Comparison of ENCODE assay signal across 9 cellular contexts in the genomic region with DNA sequence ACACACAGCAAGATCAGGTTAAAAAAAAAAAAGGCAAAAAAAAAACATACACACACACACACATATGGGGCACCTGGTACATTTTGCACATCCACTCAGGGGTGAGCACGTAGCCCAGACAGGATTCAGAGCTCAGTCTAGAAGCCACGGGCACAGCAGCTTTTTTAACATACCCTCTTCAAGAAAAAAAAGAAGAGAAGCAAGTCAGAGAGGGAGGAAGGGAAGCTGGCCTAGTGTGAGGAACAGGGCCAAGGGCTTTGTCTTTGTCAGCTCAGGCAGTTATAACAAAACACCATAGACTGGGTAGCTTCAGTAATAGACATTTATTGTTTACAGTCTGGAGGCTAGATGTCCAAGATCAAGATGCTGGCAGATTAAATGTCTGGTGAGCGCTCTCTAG. TPM values are rescaled to one million over a fixed set of nuclear protein-coding genes. Genes with fewer than 3 reads are reported as not detected.
DNase-seq lines count a peak whose midpoint lies in the region; ATAC-seq and TF ChIP-seq lines count a peak whose summit lies in the region.
"Had no signal": no experiment of that assay in that cellular context is flagged by ENCODE, and none has a peak within 500 bp of the region (broad histone marks: within the 10 kb centered on the region; RNA-seq: fewer than 3 reads in every experiment).

No MANE protein-coding gene starts in this region.

- H3K36me3 ChIP-seq in esophagus (ENCODE audit: control insufficient read depth in 2 of 2, insufficient read depth in 2 of 2, low read length in 1 of 2): peaks cover 2 to 6% of the 10 kb centered on the region in 2 donors

- H3K27ac Mint-ChIP-seq in T-helper 17 cell: peak overlapping the region; percentile 89
- peak overlapping the region; percentile 83 for H3K27ac Mint-ChIP-seq in stimulated activated naive B cell treated with anti-CD40 and anti-IgM and Interleukin-4, amounts not matched to agents 10 μg/mL and 1 μg/mL and 100 μg/mL, for 72 hours

- H3K4me1 ChIP-seq in esophagus (ENCODE audit: control insufficient read depth in 2 of 2, insufficient read depth in 2 of 2, low read length in 1 of 2): peaks cover 0 to 15% of the 10 kb centered on the region in 2 donors

- H3K4me1 Mint-ChIP-seq in T-helper 17 cell: peaks cover 45% of the 10 kb centered on the region
- peaks cover 20 to 43% of the 10 kb centered on the region in 2 donors for H3K4me1 Mint-ChIP-seq in stimulated activated naive B cell treated with anti-CD40 and anti-IgM and Interleukin-4, amounts not matched to agents 10 μg/mL and 1 μg/mL and 100 μg/mL, for 72 hours

- H3K4me3 ChIP-seq in esophagus (ENCODE audit: low read depth in 1 of 2, low read length in 2 of 2): no peak overlapping the region
- H3K4me3 ChIP-seq: lung had no signal

- H3K27me3 ChIP-seq in esophagus (ENCODE audit: control insufficient read depth in 1 of 2, insufficient read depth in 2 of 2, low read length in 2 of 2): no peaks in the 10 kb centered on the region

- peak; percentile 15 for DNase-seq in activated CD4-positive, alpha-beta T cell treated with anti-CD3 and anti-CD28 coated beads for 48 hours
- no peak for DNase-seq in activated CD4-positive, alpha-beta T cell treated with anti-CD3 and anti-CD28 coated beads, Interleukin-2, amount 50 U/mL, for 4 hours
- DNase-seq in T-helper 17 cell (no peak), NCI-H2196 (lab: John Stamatoyannopoulos, UW; ENCODE audit: unreplicated experiment) (no peak), omental fat pad (ENCODE audit: low spot score) (no peak)
- DNase-seq in stimulated activated naive B cell treated with anti-CD40 and anti-IgM and Interleukin-4, amounts not matched to agents 10 μg/mL and 1 μg/mL and 100 μg/mL, for 72 hours: no peak
- no peak for DNase-seq in NK-92 treated with Interleukin-12 subunit alpha and Interleukin-12 subunit beta, amount 100 ng/mL, for 24 hours (lab: John Stamatoyannopoulos, UW)

- no peaks in the 10 kb centered on the region for H3K36me3 Mint-ChIP-seq in T-helper 17 cell (ENCODE audit: low read depth)
- peaks cover 17 to 18% of the 10 kb centered on the region in 2 donors for H3K36me3 Mint-ChIP-seq in stimulated activated naive B cell treated with anti-CD40 and anti-IgM and Interleukin-4, amounts not matched to agents 10 μg/mL and 1 μg/mL and 100 μg/mL, for 72 hours

- no peaks in the 10 kb centered on the region for H3K27me3 Mint-ChIP-seq in T-helper 17 cell
- H3K27me3 Mint-ChIP-seq in stimulated activated naive B cell treated with anti-CD40 and anti-IgM and Interleukin-4, amounts not matched to agents 10 μg/mL and 1 μg/mL and 100 μg/mL, for 72 hours: no peaks in the 10 kb centered on the region

- peak overlapping the region; percentile 55 for H3K4me3 Mint-ChIP-seq in T-helper 17 cell
- H3K4me3 Mint-ChIP-seq in stimulated activated naive B cell treated with anti-CD40 and anti-IgM and Interleukin-4, amounts not matched to agents 10 μg/mL and 1 μg/mL and 100 μg/mL, for 72 hours: no peak overlapping the region

- H3K9me3 ChIP-seq in T-helper 17 cell (ENCODE audit: control insufficient read depth, low read length, poor library complexity, severe bottlenecking) (no peaks in the 10 kb centered on the region), esophagus (ENCODE audit: control insufficient read depth in 2 of 2, insufficient read depth in 1 of 2, low read depth in 1 of 2, low read length in 1 of 2) (no peaks in the 10 kb centered on the region)

- 56 to 59% methylated on average over 3 of the region's 3 CpGs for WGBS in esophagus, 2 donors

- peak overlapping the region; percentile 69 to 98 for H3K27ac ChIP-seq in esophagus (ENCODE audit: low read depth in 2 of 2, low read length in 1 of 2)

- ATAC-seq in T-helper 17 cell (no peak), omental fat pad (ENCODE audit: low FRiP score) (no peak)
- ATAC-seq in stimulated activated naive B cell treated with anti-CD40 and anti-IgM and Interleukin-4, amounts not matched to agents 10 μg/mL and 1 μg/mL and 100 μg/mL, for 72 hours (replicated peaks): no peak

- H3K9me3 Mint-ChIP-seq in stimulated activated naive B cell treated with anti-CD40 and anti-IgM and Interleukin-4, amounts not matched to agents 10 μg/mL and 1 μg/mL and 100 μg/mL, for 72 hours: no peaks in the 10 kb centered on the region

- no peak for TF ChIP-seq CTCF in omental fat pad (IDR thresholded peaks at IDR 0.05)

RNA-seq across cellular contexts. Expression of a gene that starts 2.3 kb away (rescaled TPM):
- 100 to 1,000 TPM; 261 to 279 TPM for total RNA-seq in T-helper 17 cell
- 100 to 1,000 TPM; 350 to 439 TPM for polyA plus RNA-seq in esophagus
- total RNA-seq in omental fat pad: 100 to 1,000 TPM; 293 to 486 (median 418) TPM

RNA-seq across cellular contexts. Expression of a gene that starts 37.7 kb away (rescaled TPM):
- total RNA-seq in T-helper 17 cell (100 to 1,000 TPM in 1 of 2 donors, 10 to 100 TPM in 1; 97.5 to 105 TPM), omental fat pad (10 to 100 TPM; 32.5 to 51.9 (median 40.0) TPM)
- 10 to 100 TPM; 24.9 to 34.1 TPM for polyA plus RNA-seq in esophagus
